ENCODE assay signal across 19 cellular contexts in the genomic region with DNA sequence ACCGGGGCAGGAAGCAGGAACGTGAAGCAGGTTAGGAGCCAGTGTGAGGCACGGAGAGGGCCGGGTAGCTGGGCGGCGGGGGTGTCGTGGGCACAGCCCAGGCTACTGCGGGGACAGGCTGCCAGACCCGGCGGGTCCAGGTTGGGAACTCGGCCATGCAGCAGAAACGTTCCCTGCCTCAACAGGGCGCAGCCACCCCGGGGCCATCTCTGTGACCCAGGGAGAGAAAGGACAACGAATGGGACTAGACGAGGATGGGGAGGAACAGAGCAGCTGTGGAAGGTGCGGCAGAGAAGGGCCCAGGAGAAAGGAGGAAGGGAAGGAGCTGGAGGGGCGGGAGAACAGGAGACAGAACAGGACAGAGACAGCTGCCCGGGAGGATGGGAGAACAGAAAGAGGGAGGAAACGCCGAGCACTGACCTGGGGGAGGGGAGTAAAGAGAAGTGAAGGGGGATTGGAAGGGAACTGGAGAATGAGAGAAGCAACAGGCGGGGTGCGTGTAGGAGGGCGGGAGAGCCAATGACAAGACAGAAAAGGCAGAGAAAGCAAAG. TPM values are rescaled to one million over a fixed set of nuclear protein-coding genes. Genes with fewer than 3 reads are reported as not detected.
DNase-seq lines count a peak whose midpoint lies in the region; ATAC-seq and TF ChIP-seq lines count a peak whose summit lies in the region.
"Had no signal": no experiment of that assay in that cellular context is flagged by ENCODE, and none has a peak within 500 bp of the region (broad histone marks: within the 10 kb centered on the region; RNA-seq: fewer than 3 reads in every experiment).

No MANE protein-coding gene starts in this region.

- peak overlapping the region in 36 of 59 donors; percentile 1 to 40 (median 24) for H3K4me3 ChIP-seq in dorsolateral prefrontal cortex
- H3K4me3 ChIP-seq: breast epithelium, skin epidermis, transverse colon had no signal

- no peak for ATAC-seq in GM21576 (IDR thresholded peaks at IDR 0.05; ENCODE audit: unreplicated experiment)
- no peak for ATAC-seq in stimulated activated naive CD8-positive, alpha-beta T cell treated with anti-CD3 and anti-CD28 coated beads, Interleukin-15, Interleukin-2, amounts not matched to agents 100 U/mL and 50 U/mL, for 24 hours
- no peak for ATAC-seq in natural killer cell

- peaks cover 0 to 45% (median 5%) of the 10 kb centered on the region in 45 donors for H3K27me3 ChIP-seq in dorsolateral prefrontal cortex

- H3K27me3 Mint-ChIP-seq in mesothelial cell of epicardium (ENCODE audit: low read depth) = peaks cover 69% of the 10 kb centered on the region
- no peaks in the 10 kb centered on the region for H3K27me3 Mint-ChIP-seq in natural killer cell (ENCODE audit: low read depth in 2 of 2)
- H3K27me3 Mint-ChIP-seq: activated T-cell treated with anti-CD3 and anti-CD28 coated beads, Interleukin-2, amount 50 U/mL, for 24 hours had no signal

- peaks cover 38% of the 10 kb centered on the region for H3K4me1 Mint-ChIP-seq in mesothelial cell of epicardium
- peaks cover 5 to 42% of the 10 kb centered on the region in 2 donors for H3K4me1 Mint-ChIP-seq in natural killer cell

- H3K4me3 Mint-ChIP-seq in mesothelial cell of epicardium (peak overlapping the region; percentile 55), natural killer cell (no peak overlapping the region)
- H3K4me3 Mint-ChIP-seq: activated T-cell treated with anti-CD3 and anti-CD28 coated beads, Interleukin-2, amount 50 U/mL, for 24 hours had no signal

- peak; percentile 57 for DNase-seq in activated effector memory CD4-positive, alpha-beta T cell treated with anti-CD3 and anti-CD28 coated beads, Interleukin-2, amount 50 U/mL, for 16 hours
- no peak for DNase-seq in activated effector memory CD4-positive, alpha-beta T cell treated with Interleukin-2 at 50 U/mL for 16 hours
- peak in 2 of 10 donors; percentile 28 to 47 for DNase-seq in dorsolateral prefrontal cortex
- DNase-seq in mesothelial cell of epicardium (ENCODE audit: low spot score in 2 of 2, unreplicated experiment in 2 of 2) = no peak
- no peak for DNase-seq in substantia nigra (lab: John Stamatoyannopoulos, UW)
- DNase-seq in stimulated activated naive CD8-positive, alpha-beta T cell treated with anti-CD3 and anti-CD28 coated beads, Interleukin-15, Interleukin-2, amounts not matched to agents 100 U/mL and 50 U/mL, for 24 hours = no peak
- DNase-seq in natural killer cell = no peak
- DNase-seq: activated CD4-positive, alpha-beta T cell treated with anti-CD3 and anti-CD28 coated beads, Interleukin-2, amount 50 U/mL, for 4 hours; activated T-cell treated with anti-CD3 and anti-CD28 coated beads, Interleukin-2, amount 50 U/mL, for 24 hours; DMS53; mammary epithelial cell; NCI-H2081; NCI-H524; transverse colon had no signal

- TF ChIP-seq CTCF in dorsolateral prefrontal cortex (IDR thresholded peaks at IDR 0.05 in 54 of 56, conservative IDR thresholded peaks at IDR 0.05 in 2 of 56; ENCODE audit: low read depth in 1 of 56, partially characterized antibody in 56 of 56) (no peak), mesothelial cell of epicardium (IDR thresholded peaks at IDR 0.05; ENCODE audit: unreplicated experiment) (no peak), natural killer cell (IDR thresholded peaks at IDR 0.05) (no peak)

- no peaks in the 10 kb centered on the region for H3K9me3 Mint-ChIP-seq in mesothelial cell of epicardium
- H3K9me3 Mint-ChIP-seq in natural killer cell = no peaks in the 10 kb centered on the region
- H3K9me3 Mint-ChIP-seq: activated T-cell treated with anti-CD3 and anti-CD28 coated beads, Interleukin-2, amount 50 U/mL, for 24 hours had no signal

- intact Hi-C loops in dorsolateral prefrontal cortex (cut with DNase I) (no loop called here), natural killer cell (cut with micrococcal nuclease) (no loop called here)

- H3K27ac ChIP-seq in dorsolateral prefrontal cortex = peak overlapping the region in 43 of 59 donors; percentile 6 to 82 (median 66)
- H3K27ac ChIP-seq in substantia nigra (ENCODE audit: low read depth, low read length, poor library complexity, severe bottlenecking) = peak overlapping the region; percentile 9
- H3K27ac ChIP-seq: 22Rv1, breast epithelium, C4-2B, skin epidermis, transverse colon had no signal

- H3K27ac Mint-ChIP-seq in mesothelial cell of epicardium = no peak overlapping the region
- no peak overlapping the region for H3K27ac Mint-ChIP-seq in natural killer cell
- H3K27ac Mint-ChIP-seq: activated T-cell treated with anti-CD3 and anti-CD28 coated beads, Interleukin-2, amount 50 U/mL, for 24 hours had no signal

- H3K36me3 Mint-ChIP-seq in mesothelial cell of epicardium (peaks cover 11% of the 10 kb centered on the region), natural killer cell (no peaks in the 10 kb centered on the region)

RNA-seq across cellular contexts. Expression of a gene that starts 12.9 kb away (rescaled TPM):
- 10 to 100 TPM in 28 of 120 experiments, 1 to 10 TPM in 92; 3.2 to 14.9 (median 8.0) TPM for total RNA-seq in dorsolateral prefrontal cortex
- 10.1 to 12.7 TPM (median 11.5 TPM) in 3 replicates for total RNA-seq in mesothelial cell of epicardium
- under 1 TPM in 1 of 3 donors, not detected in 2; 0.59 TPM for total RNA-seq in natural killer cell

RNA-seq across cellular contexts. Expression of a gene that starts 13.2 kb away (rescaled TPM):
- total RNA-seq in dorsolateral prefrontal cortex = 100 to 1,000 TPM in 14 of 120 experiments, 10 to 100 TPM in 106; 54.6 to 147 (median 79.1) TPM
- total RNA-seq in mesothelial cell of epicardium = 175 to 181 TPM (median 176 TPM) in 3 replicates
- total RNA-seq in natural killer cell = 10 to 100 TPM; 79.5 to 85.1 (median 80.1) TPM

RNA-seq across cellular contexts. Expression of a gene that starts 21.5 kb away (rescaled TPM):
- total RNA-seq in dorsolateral prefrontal cortex (10 to 100 TPM; 24.9 to 75.5 (median 41.2) TPM), mesothelial cell of epicardium (16.4 to 18.7 TPM (median 17.5 TPM) in 3 replicates), natural killer cell (10 to 100 TPM; 18.8 to 22.0 (median 20.3) TPM)

RNA-seq across cellular contexts. Expression of a gene that starts 24.2 kb away (rescaled TPM):
- total RNA-seq in dorsolateral prefrontal cortex (10 to 100 TPM; 16.5 to 62.5 (median 34.2) TPM), mesothelial cell of epicardium (0.70 TPM in 1 of 3 replicates, not detected in the others), natural killer cell (not detected)
- total RNA-seq: breast epithelium, mammary epithelial cell, transverse colon had no signal

RNA-seq across cellular contexts. Expression of a gene that starts 56.8 kb away (rescaled TPM):
- total RNA-seq in dorsolateral prefrontal cortex = 1 to 10 TPM in 27 of 120 experiments, under 1 TPM in 68, not detected in 25; 0.11 to 3.3 (median 0.65) TPM
- 0.89 to 1.9 TPM (median 1.2 TPM) in 3 replicates for total RNA-seq in mesothelial cell of epicardium
- under 1 TPM in 2 of 3 donors, not detected in 1; 0.09 to 0.15 TPM for total RNA-seq in natural killer cell
- total RNA-seq: mammary epithelial cell had no signal
